Comparison of ENCODE assay signal across 8 cellular contexts in genomic region chr1:115976900-115977480, GRCh38.
DNase-seq lines count a peak whose midpoint lies in the region; ATAC-seq lines count a peak whose summit lies in the region.

No MANE protein-coding gene starts in this region.

- no peak overlapping the region for H3K27ac Mint-ChIP-seq in activated naive CD4-positive, alpha-beta T cell treated with anti-CD3 and anti-CD28 coated beads, Interleukin-2, amount 50 U/mL, for 24 hours
- H3K27ac Mint-ChIP-seq in stimulated activated naive B cell treated with anti-CD40 and anti-IgM and Interleukin-4, amounts not matched to agents 10 μg/mL and 1 μg/mL and 100 μg/mL, for 72 hours = peak overlapping the region; percentile 92

- H3K36me3 Mint-ChIP-seq in activated naive CD4-positive, alpha-beta T cell treated with anti-CD3 and anti-CD28 coated beads, Interleukin-2, amount 50 U/mL, for 24 hours = no peaks in the 10 kb centered on the region
- no peaks in the 10 kb centered on the region for H3K36me3 Mint-ChIP-seq in stimulated activated naive B cell treated with anti-CD40 and anti-IgM and Interleukin-4, amounts not matched to agents 10 μg/mL and 1 μg/mL and 100 μg/mL, for 72 hours

- H3K9me3 Mint-ChIP-seq in activated naive CD4-positive, alpha-beta T cell treated with anti-CD3 and anti-CD28 coated beads, Interleukin-2, amount 50 U/mL, for 24 hours = no peaks in the 10 kb centered on the region
- no peaks in the 10 kb centered on the region for H3K9me3 Mint-ChIP-seq in stimulated activated naive B cell treated with anti-CD40 and anti-IgM and Interleukin-4, amounts not matched to agents 10 μg/mL and 1 μg/mL and 100 μg/mL, for 72 hours

- H3K27me3 Mint-ChIP-seq in activated naive CD4-positive, alpha-beta T cell treated with anti-CD3 and anti-CD28 coated beads, Interleukin-2, amount 50 U/mL, for 24 hours = peaks cover 39% of the 10 kb centered on the region
- H3K27me3 Mint-ChIP-seq in stimulated activated naive B cell treated with anti-CD40 and anti-IgM and Interleukin-4, amounts not matched to agents 10 μg/mL and 1 μg/mL and 100 μg/mL, for 72 hours = peaks cover 28 to 38% of the 10 kb centered on the region in 2 donors

- peak overlapping the region; percentile 75 for H3K4me3 Mint-ChIP-seq in activated naive CD4-positive, alpha-beta T cell treated with anti-CD3 and anti-CD28 coated beads, Interleukin-2, amount 50 U/mL, for 24 hours
- peak overlapping the region; percentile 85 to 94 for H3K4me3 Mint-ChIP-seq in stimulated activated naive B cell treated with anti-CD40 and anti-IgM and Interleukin-4, amounts not matched to agents 10 μg/mL and 1 μg/mL and 100 μg/mL, for 72 hours

- ATAC-seq in stimulated activated naive B cell treated with anti-CD40 and anti-IgM and Interleukin-4, amounts not matched to agents 10 μg/mL and 1 μg/mL and 100 μg/mL, for 72 hours (replicated peaks) = no peak
- ATAC-seq in HG02970 (IDR thresholded peaks at IDR 0.05; ENCODE audit: low FRiP score, unreplicated experiment) = no peak

- no peak for DNase-seq in activated naive CD4-positive, alpha-beta T cell treated with Interleukin-2 at 50 U/mL for 16 hours
- DNase-seq in amygdala (lab: John Stamatoyannopoulos, UW) (peak in 29 of 56 donors; percentile 17 to 67 (median 44)), iris pigment epithelial cell (ENCODE audit: low read depth) (peak; percentile 18), NCI-H1436 (lab: John Stamatoyannopoulos, UW) (no peak), NCI-H226 (no peak)
- no peak for DNase-seq in stimulated activated naive B cell treated with anti-CD40 and anti-IgM and Interleukin-4, amounts not matched to agents 10 μg/mL and 1 μg/mL and 100 μg/mL, for 72 hours

- H3K4me1 Mint-ChIP-seq in activated naive CD4-positive, alpha-beta T cell treated with anti-CD3 and anti-CD28 coated beads, Interleukin-2, amount 50 U/mL, for 24 hours = peaks cover 4% of the 10 kb centered on the region
- peaks cover 4 to 10% of the 10 kb centered on the region in 2 donors for H3K4me1 Mint-ChIP-seq in stimulated activated naive B cell treated with anti-CD40 and anti-IgM and Interleukin-4, amounts not matched to agents 10 μg/mL and 1 μg/mL and 100 μg/mL, for 72 hours

Comparison
In these comparisons a context has a peak if more than half of its experiments do, and no peak if none do; other contexts are left out.
1. DNase-seq: peak in amygdala (29 of 56) and iris pigment epithelial cell (single experiment); none in activated naive CD4-positive, alpha-beta T cell treated with Interleukin-2 at 50 U/mL for 16 hours (single experiment), stimulated activated naive B cell treated with anti-CD40 and anti-IgM and Interleukin-4, amounts not matched to agents 10 μg/mL and 1 μg/mL and 100 μg/mL, for 72 hours (single experiment), NCI-H1436 (single experiment) and NCI-H226 (single experiment).